ENCODE assay signal across 26 cellular contexts in the genomic region with DNA sequence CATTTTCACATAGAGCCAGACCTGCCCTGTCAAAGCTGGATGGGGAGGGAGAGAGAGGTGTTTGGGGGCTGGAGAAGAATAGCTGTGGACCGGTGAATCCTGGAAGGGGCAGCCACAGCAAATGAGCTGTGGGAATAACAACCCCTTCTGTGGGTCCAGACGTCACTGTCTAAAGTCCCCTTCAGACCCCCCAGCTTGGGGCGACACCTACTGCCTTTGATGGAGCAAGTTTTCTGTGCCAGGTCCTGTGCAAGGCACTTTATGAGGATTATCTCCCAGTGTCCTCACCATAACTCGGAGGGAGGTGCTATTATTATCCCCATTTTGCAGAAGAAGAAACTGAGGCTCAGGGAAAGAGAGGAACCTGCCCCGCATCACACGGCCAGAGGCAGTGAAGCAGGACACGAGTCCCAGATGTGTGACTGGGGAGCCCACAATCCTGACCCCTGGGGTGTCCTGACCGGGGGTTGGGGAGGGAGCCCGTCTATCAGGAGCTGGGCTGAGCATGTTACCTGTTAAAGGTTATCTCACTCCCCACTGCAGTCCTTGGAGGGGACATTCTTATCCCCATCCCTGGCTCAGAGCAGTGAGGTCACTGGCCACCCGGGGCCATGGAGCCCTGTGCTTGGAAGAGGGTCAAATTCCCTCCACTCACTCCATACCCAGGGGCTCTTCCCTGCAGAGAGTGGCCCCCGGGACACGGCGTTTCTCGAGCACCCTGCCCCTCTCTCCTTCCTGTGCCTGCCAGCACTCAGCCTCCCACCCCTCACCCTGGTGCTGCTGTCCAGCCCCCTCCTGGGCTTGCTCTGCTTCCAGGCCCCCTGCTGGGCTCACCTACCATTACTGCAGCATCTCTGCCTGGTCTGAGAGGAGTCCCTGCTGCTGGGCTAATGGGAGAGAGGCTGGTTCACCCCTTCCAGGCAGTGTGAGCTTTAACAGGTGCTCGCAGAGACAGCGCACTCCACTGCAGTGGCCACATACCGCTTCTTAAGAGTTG.
DNase-seq lines count a peak whose midpoint lies in the region; FAIRE-seq and TF ChIP-seq lines count a peak whose summit lies in the region.
"Had no signal": no experiment of that assay in that cellular context is flagged by ENCODE, and none has a peak within 500 bp of the region (broad histone marks: within the 10 kb centered on the region; RNA-seq: fewer than 3 reads in every experiment).

No MANE protein-coding gene starts in this region.

- TF ChIP-seq RAD21 in H1 (IDR thresholded peaks at IDR 0.05 in 1 of 2, conservative IDR thresholded peaks at IDR 0.05 in 1 of 2; ENCODE audit: low read depth in 2 of 2, low read length in 2 of 2), result no peak

- H2BK12ac ChIP-seq in H1 (ENCODE audit: low read depth, low read length), result no peak overlapping the region

- CTCF ChIA-PET in H1 (lab: Charles Lee; ENCODE audit: partially characterized antibody), result interaction anchor here (0.6 to 2.5 kb wide), 8 partner anchors 8 to 826 kb away, joined by 3 to 9 read pairs (median 4); no protein-coding TSS in a partner anchor

- H3K4ac ChIP-seq in H1 (replicated peaks; ENCODE audit: insufficient read length, low read depth, low read length), result no peak overlapping the region

- FAIRE-seq in H1 (lab: Jason Lieb, UNC), result no peak
- FAIRE-seq: kidney, TTC549 had no signal

- H3K4me2 ChIP-seq in H1 (ENCODE audit: insufficient read depth in 1 of 2, low read depth in 2 of 2, low read length in 2 of 2) (no peak overlapping the region), osteoblast (ENCODE audit: insufficient read depth, low read length) (no peak overlapping the region)

- no peak overlapping the region for H4K5ac ChIP-seq in H1 (ENCODE audit: insufficient read length, low read depth, low read length)

- H3K9me3 ChIP-seq in H1 (ENCODE audit: insufficient read depth in 2 of 2, low read depth in 1 of 2, low read length in 1 of 2) (no peaks in the 10 kb centered on the region), osteoblast (ENCODE audit: low read depth, low read length) (no peaks in the 10 kb centered on the region)
- H3K9me3 ChIP-seq: Caco-2, colonic mucosa, testis had no signal

- H3K79me1 ChIP-seq in H1 (ENCODE audit: low read depth, low read length), result no peaks in the 10 kb centered on the region

- no peak overlapping the region for H2BK20ac ChIP-seq in H1 (ENCODE audit: low read length)

- H3K9ac ChIP-seq in H1 (replicated peaks in 1 of 4; ENCODE audit: extremely low read depth in 1 of 4, low read depth in 3 of 4, low read length in 3 of 4), result no peak overlapping the region

- no peaks in the 10 kb centered on the region for H3K27me3 ChIP-seq in H1 (replicated peaks in 1 of 4; ENCODE audit: control insufficient read depth in 3 of 4, extremely low read depth in 1 of 4, insufficient read depth in 3 of 4, low read length in 3 of 4)
- peaks cover 10% of the 10 kb centered on the region for H3K27me3 ChIP-seq in osteoblast (ENCODE audit: insufficient read depth, low read length)
- H3K27me3 ChIP-seq: colonic mucosa, testis had no signal

- H2BK5ac ChIP-seq in H1 (ENCODE audit: low read depth, low read length), result no peak overlapping the region

- DNase-seq in NCI-H1417 (lab: John Stamatoyannopoulos, UW) (peak in 2 of 3 experiments; percentile 11 to 65), NCI-H1417 treated with DMSO at 0.1 percent for 48 hours (lab: John Stamatoyannopoulos, UW) (no peak), NCI-H146 treated with DMSO at 0.1 percent for 48 hours (lab: John Stamatoyannopoulos, UW; ENCODE audit: unreplicated experiment) (peak; percentile 46), H1 (ENCODE audit: low read depth in 1 of 2, low spot score in 2 of 2) (no peak), osteoblast (ENCODE audit: insufficient read length, low spot score, missing footprints) (peak; percentile 42), NCI-H446 treated with DMSO at 0.1 percent for 48 hours (lab: John Stamatoyannopoulos, UW) (no peak), GM10266 (ENCODE audit: extremely low spot score) (no peak)
- DNase-seq in activated CD4-positive, CD25-positive, alpha-beta regulatory T cell (lab: John Stamatoyannopoulos, UW), result no peak
- DNase-seq: 8988T; activated CD4-positive, alpha-beta memory T cell treated with anti-CD3 and anti-CD28 coated beads for 36 hours; activated CD4-positive, alpha-beta T cell treated with anti-CD3 and anti-CD28 coated beads for 1 hour; activated naive CD4-positive, alpha-beta T cell treated with Interleukin-2 at 50 U/mL for 16 hours; activated T-cell treated with anti-CD3 and anti-CD28 coated beads, Interleukin-2, amount 50 U/mL, for 72 hours; colonic mucosa; effector memory CD4-positive, alpha-beta T cell; HFFc6; kidney; naive thymus-derived CD8-positive, alpha-beta T cell; NCI-H187; stimulated activated naive CD4-positive, alpha-beta T cell; T-helper 17 cell; testis had no signal

- no peak overlapping the region for H2BK15ac ChIP-seq in H1 (ENCODE audit: low read length)

- H3K56ac ChIP-seq in H1 (replicated peaks; ENCODE audit: insufficient read length, low read depth, low read length), result no peak overlapping the region

- H3K79me2 ChIP-seq in H1 (ENCODE audit: control insufficient read depth in 1 of 2, insufficient read depth in 2 of 2, low read length in 2 of 2), result no peaks in the 10 kb centered on the region
- no peaks in the 10 kb centered on the region for H3K79me2 ChIP-seq in osteoblast (ENCODE audit: insufficient read depth, low read length)

- 93% methylated on average over 14 of the region's 17 CpGs; no CpG with 5 or more reads in 1 of the 2 experiments for WGBS in H1 (ENCODE audit: extremely low coverage in 1 of 2, insufficient coverage in 1 of 2, insufficient read length in 1 of 2, insufficient replicate concordance in 2 of 2, low coverage in 1 of 2, low lambda C conversion rate in 2 of 2, missing lambda C conversion rate in 1 of 2), 2 experiments

- H2BK120ac ChIP-seq in H1 (replicated peaks; ENCODE audit: low read depth, low read length), result no peak overlapping the region

- no peak overlapping the region for H3K4me3 ChIP-seq in H1 (ENCODE audit: extremely low read depth in 1 of 4, insufficient read depth in 2 of 4, low read depth in 3 of 4, low read length in 4 of 4)
- H3K4me3 ChIP-seq in osteoblast (ENCODE audit: insufficient read depth, low read length), result no peak overlapping the region
- H3K4me3 ChIP-seq: colonic mucosa, skin epidermis, testis had no signal

- TF ChIP-seq CTCF in H1 (IDR thresholded peaks at IDR 0.05; ENCODE audit: control extremely low read depth in 1 of 3, insufficient read depth in 1 of 3, low read depth in 1 of 3, low read length in 3 of 3) (no peak), osteoblast (IDR thresholded peaks at IDR 0.05; ENCODE audit: extremely low read depth, low read depth, low read length) (no peak), GM10266 (IDR thresholded peaks at IDR 0.05; ENCODE audit: control insufficient read depth, insufficient read depth, low read depth, missing control alignments) (no peak)

- H4K8ac ChIP-seq in H1 (ENCODE audit: extremely low read depth, insufficient read depth, low read length), result no peak overlapping the region

- H3K23me2 ChIP-seq in H1 (ENCODE audit: low read depth, low read length), result no peaks in the 10 kb centered on the region

- H3K36me3 ChIP-seq in H1 (ENCODE audit: control insufficient read depth in 2 of 4, insufficient read depth in 4 of 4, low read length in 3 of 4) (no peaks in the 10 kb centered on the region), osteoblast (ENCODE audit: insufficient read depth, low read length) (no peaks in the 10 kb centered on the region)
- H3K36me3 ChIP-seq: colonic mucosa had no signal

- H3K23ac ChIP-seq in H1 (ENCODE audit: insufficient read length), result no peak overlapping the region

- no peak for TF ChIP-seq POLR2A in H1 (IDR thresholded peaks at IDR 0.05; ENCODE audit: control extremely low read depth in 1 of 2, low read depth in 2 of 2, low read length in 2 of 2)

- no peaks in the 10 kb centered on the region for H4K20me1 ChIP-seq in H1 (replicated peaks in 1 of 2; ENCODE audit: control insufficient read depth in 1 of 2, insufficient read depth in 2 of 2, low read length in 2 of 2)
- no peaks in the 10 kb centered on the region for H4K20me1 ChIP-seq in osteoblast (ENCODE audit: insufficient read depth, low read length)

- no peak overlapping the region for H4K91ac ChIP-seq in H1 (replicated peaks; ENCODE audit: insufficient read length, low read length)

- H2AFZ ChIP-seq in H1 (ENCODE audit: low read length) (no peak overlapping the region), osteoblast (ENCODE audit: low read length) (no peak overlapping the region)

- peak overlapping the region; percentile 19; the same call in 1 of the 2 replicates for H3K18ac ChIP-seq in H1 (ENCODE audit: extremely low read depth, low read length)

- POLR2A ChIA-PET in H1 (lab: Charles Lee; ENCODE audit: partially characterized antibody), result no interaction called here

- no peak for TF ChIP-seq EP300 in H1 (IDR thresholded peaks at IDR 0.05; ENCODE audit: borderline replicate concordance in 1 of 2, low read depth in 2 of 2, low read length in 2 of 2)

- H3K14ac ChIP-seq in H1 (ENCODE audit: insufficient read length), result no peak overlapping the region

- no peak overlapping the region for H2AK5ac ChIP-seq in H1 (ENCODE audit: low read depth, low read length)

- H3K27ac ChIP-seq in H1 (ENCODE audit: low read depth, low read length), result no peak overlapping the region
- no peak overlapping the region for H3K27ac ChIP-seq in osteoblast (ENCODE audit: low read depth, low read length)
- H3K27ac ChIP-seq: C4-2B, colonic mucosa, skin epidermis, testis had no signal

- H3K4me1 ChIP-seq in H1 (replicated peaks in 1 of 4; ENCODE audit: control insufficient read depth in 3 of 4, insufficient read depth in 4 of 4, low read length in 3 of 4) (no peaks in the 10 kb centered on the region), osteoblast (ENCODE audit: insufficient read depth, low read length) (no peaks in the 10 kb centered on the region)
- H3K4me1 ChIP-seq: Caco-2, colonic mucosa, testis had no signal

TF ChIP-seq in H1, 55 proteins besides CTCF, POLR2A, EP300 and RAD21 (continues in another document):
- no peak for TF ChIP-seq RBBP5 (IDR thresholded peaks at IDR 0.05; ENCODE audit: borderline replicate concordance, low read depth, low read length)
- no peak for TF ChIP-seq CBX8 (IDR thresholded peaks at IDR 0.05; ENCODE audit: borderline replicate concordance, low read depth, low read length)
- TF ChIP-seq CREB1 (IDR thresholded peaks at IDR 0.05), result no peak
- no peak for TF ChIP-seq YY1 (IDR thresholded peaks at IDR 0.05; ENCODE audit: low read depth, low read length)
- no peak for TF ChIP-seq EZH2 (IDR thresholded peaks at IDR 0.05; ENCODE audit: low read depth, low read length, severe bottlenecking)
- no peak for TF ChIP-seq MAFK (IDR thresholded peaks at IDR 0.05; ENCODE audit: low read depth, low read length)
- TF ChIP-seq GTF2F1 (IDR thresholded peaks at IDR 0.05; ENCODE audit: borderline replicate concordance, low read depth, low read length), result no peak
- TF ChIP-seq SP1 (IDR thresholded peaks at IDR 0.05; ENCODE audit: low read depth, low read length), result no peak
- TF ChIP-seq BRCA1 (IDR thresholded peaks at IDR 0.05; ENCODE audit: low read depth, low read length), result no peak

Comparison
In these comparisons a context has a peak if more than half of its experiments do, and no peak if none do; other contexts are left out.
1. DNase-seq: peak in NCI-H1417 (2 of 3), NCI-H146 treated with DMSO at 0.1 percent for 48 hours (single experiment) and osteoblast (single experiment); none in NCI-H1417 treated with DMSO at 0.1 percent for 48 hours (single experiment), H1 (0 of 2), activated CD4-positive, CD25-positive, alpha-beta regulatory T cell (0 of 4), NCI-H446 treated with DMSO at 0.1 percent for 48 hours (single experiment) and GM10266 (single experiment).